ENCODE assay signal across 8 cellular contexts in the genomic region with DNA sequence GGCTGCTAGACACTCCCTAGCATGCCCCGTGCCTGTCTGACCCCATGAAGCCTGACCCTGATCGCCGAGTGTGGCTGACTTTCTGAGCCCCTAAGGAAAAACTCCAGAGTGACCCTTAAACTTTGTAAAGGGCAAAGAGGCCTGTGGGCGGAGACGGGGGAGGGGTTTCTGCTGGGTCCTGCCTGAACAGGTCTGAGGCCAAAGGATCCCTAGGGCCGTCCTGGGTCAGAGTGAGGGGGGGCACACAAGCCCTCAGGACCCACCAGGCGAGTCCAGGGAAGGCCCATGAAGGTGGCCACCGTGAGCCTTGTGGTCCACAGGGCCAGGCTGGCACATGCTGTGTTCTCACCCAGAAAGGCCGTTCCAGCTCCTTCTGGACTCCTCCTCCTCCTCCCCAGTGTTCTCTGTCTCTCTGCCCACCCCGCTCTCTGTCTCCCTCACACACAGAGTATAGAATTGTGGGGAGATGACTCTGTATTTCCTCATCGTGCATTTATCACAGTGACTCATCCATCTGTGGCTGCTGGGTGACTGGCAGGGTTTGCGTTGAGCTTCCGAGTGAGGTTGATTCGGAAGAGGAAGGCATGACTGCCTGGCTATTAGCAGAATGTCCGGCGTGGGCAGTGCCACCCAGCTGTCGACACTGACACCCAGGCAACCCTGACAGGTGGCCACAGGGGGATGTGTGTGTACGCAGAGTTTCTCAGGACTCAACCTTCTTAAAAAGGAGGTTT.
DNase-seq lines count a peak whose midpoint lies in the region; ATAC-seq, FAIRE-seq and TF ChIP-seq lines count a peak whose summit lies in the region.
"Not testable (repeated sequence)": the region's sequence is repeated elsewhere in the genome, so short reads cannot be mapped to it uniquely, and the experiment has no call there.

No MANE protein-coding gene starts in this region.

- H3K9ac ChIP-seq in mammary epithelial cell (ENCODE audit: insufficient read depth, low read length); trophoblast cell (ENCODE audit: low read length): not testable (repeated sequence)

- not testable (repeated sequence) for H3K4me3 ChIP-seq in mammary epithelial cell (replicated peaks in 1 of 3; ENCODE audit: insufficient read depth in 1 of 3, low read depth in 2 of 3, low read length in 3 of 3); lower lobe of right lung; trophoblast cell (ENCODE audit: low read depth, low read length); upper lobe of left lung

- H4K8ac ChIP-seq in trophoblast cell (ENCODE audit: low read depth, low read length) = not testable (repeated sequence)

- H3K79me2 ChIP-seq in mammary epithelial cell (ENCODE audit: insufficient read depth, low read length); trophoblast cell (ENCODE audit: control insufficient read depth, insufficient read depth, low read length, poor library complexity): not testable (repeated sequence)

- intact Hi-C loops in mammary epithelial cell (cut with micrococcal nuclease); left cardiac atrium (cut with DNase I); lower lobe of right lung (cut with DNase I): not testable (repeated sequence)

- not testable (repeated sequence) for TF ChIP-seq EP300 in upper lobe of left lung (IDR thresholded peaks at IDR 0.05)

- not testable (repeated sequence) for H2AK5ac ChIP-seq in trophoblast cell (ENCODE audit: low read length)

- CTCF ChIA-PET in mammary epithelial cell (lab: Charles Lee; ENCODE audit: low non-redundant PET) = not testable (repeated sequence)

- H3K4me1 ChIP-seq in mammary epithelial cell (ENCODE audit: insufficient read depth, low read length); lower lobe of right lung; trophoblast cell (ENCODE audit: control insufficient read depth in 1 of 2, insufficient read depth in 2 of 2, low read length in 2 of 2); upper lobe of left lung: not testable (repeated sequence)

- not testable (repeated sequence) for H4K20me1 ChIP-seq in mammary epithelial cell (ENCODE audit: insufficient read depth, low read length)

- ATAC-seq in T-helper 17 cell (peak; percentile 44), left cardiac atrium (peak; percentile 61 to 89), lower lobe of right lung (peak; percentile 79 to 86), upper lobe of left lung (ENCODE audit: low FRiP score in 2 of 2) (peak; percentile 73 to 93)
- peak; percentile 96 to 98 for ATAC-seq in activated T-cell treated with anti-CD3 and anti-CD28 coated beads, Interleukin-2, amount 50 U/mL, for 72 hours (replicated peaks in 1 of 2)

- not testable (repeated sequence) for H3K27ac Mint-ChIP-seq in T-helper 17 cell; activated T-cell treated with anti-CD3 and anti-CD28 coated beads, Interleukin-2, amount 50 U/mL, for 72 hours

- FAIRE-seq in HTR-8/SVneo (lab: Jason Lieb, UNC) = peak; percentile 95

- not testable (repeated sequence) for H3K36me3 ChIP-seq in mammary epithelial cell (ENCODE audit: insufficient read depth, low read length); lower lobe of right lung; trophoblast cell (ENCODE audit: control insufficient read depth in 1 of 2, insufficient read depth in 2 of 2, low read length in 2 of 2); upper lobe of left lung

- H3K79me1 ChIP-seq in trophoblast cell (ENCODE audit: low read length) = not testable (repeated sequence)

- not testable (repeated sequence) for H2BK12ac ChIP-seq in trophoblast cell (ENCODE audit: low read length)

- no CpG with 5 or more reads among the region's 18 CpGs for WGBS in mammary epithelial cell (ENCODE audit: low coverage, missing lambda C conversion rate)
- WGBS in trophoblast cell (ENCODE audit: extremely low coverage, insufficient coverage, insufficient read length) = no CpG with 5 or more reads among the region's 18 CpGs
- no CpG with 5 or more reads among the region's 18 CpGs for WGBS in upper lobe of left lung, 2 donors

- in situ Hi-C loops in mammary epithelial cell (cut with MboI; ENCODE audit: low sequenced_read_pairs in 2 of 2) = not testable (repeated sequence)

- H3K9me3 Mint-ChIP-seq in activated T-cell treated with anti-CD3 and anti-CD28 coated beads, Interleukin-2, amount 50 U/mL, for 72 hours = not testable (repeated sequence)

- not testable (repeated sequence) for H3K27ac ChIP-seq in mammary epithelial cell (ENCODE audit: insufficient read depth, low read depth, low read length); lower lobe of right lung; trophoblast cell (ENCODE audit: low read depth, low read length); upper lobe of left lung

- H3K14ac ChIP-seq in trophoblast cell (ENCODE audit: low read length) = not testable (repeated sequence)

- TSS peak; percentile 82 for BruUV-seq in mammary epithelial cell (replicated peaks; lab: Mats Ljungman, UMichigan)

- not testable (repeated sequence) for H2BK120ac ChIP-seq in trophoblast cell (ENCODE audit: insufficient read depth, low read length, poor library complexity)

- TF ChIP-seq POLR2A in upper lobe of left lung (IDR thresholded peaks at IDR 0.05) = not testable (repeated sequence)

- H2AFZ ChIP-seq in mammary epithelial cell (ENCODE audit: low read depth, low read length); trophoblast cell (ENCODE audit: insufficient read depth, low read length, poor library complexity): not testable (repeated sequence)

- not testable (repeated sequence) for H3K4me1 Mint-ChIP-seq in T-helper 17 cell; activated T-cell treated with anti-CD3 and anti-CD28 coated beads, Interleukin-2, amount 50 U/mL, for 72 hours (ENCODE audit: low read depth)

- H3K36me3 Mint-ChIP-seq in T-helper 17 cell (ENCODE audit: low read depth); activated T-cell treated with anti-CD3 and anti-CD28 coated beads, Interleukin-2, amount 50 U/mL, for 72 hours (ENCODE audit: insufficient read depth in 2 of 2): not testable (repeated sequence)

- not testable (repeated sequence) for H3K4ac ChIP-seq in trophoblast cell (ENCODE audit: low read depth, low read length)

- not testable (repeated sequence) for H3K27me3 ChIP-seq in mammary epithelial cell (ENCODE audit: insufficient read depth, low read length); lower lobe of right lung (ENCODE audit: low read depth); trophoblast cell (ENCODE audit: insufficient read depth, low read length); upper lobe of left lung

- dilution Hi-C loops in mammary epithelial cell (cut with HindIII; ENCODE audit: low sequenced_read_pairs) = not testable (repeated sequence)

- not testable (repeated sequence) for H3K4me2 ChIP-seq in mammary epithelial cell (ENCODE audit: insufficient read depth, low read depth, low read length); trophoblast cell (ENCODE audit: low read length)

- not testable (repeated sequence) for H3K18ac ChIP-seq in trophoblast cell (ENCODE audit: low read length)

- H3K9me3 ChIP-seq in T-helper 17 cell (ENCODE audit: control insufficient read depth, low read length, poor library complexity, severe bottlenecking); mammary epithelial cell (replicated peaks; ENCODE audit: insufficient read depth, low read length); lower lobe of right lung; trophoblast cell (ENCODE audit: insufficient read depth, low read depth, low read length); upper lobe of left lung: not testable (repeated sequence)

- not testable (repeated sequence) for H4K12ac ChIP-seq in trophoblast cell (ENCODE audit: low read depth, low read length)

- H3K27me3 Mint-ChIP-seq in T-helper 17 cell; activated T-cell treated with anti-CD3 and anti-CD28 coated beads, Interleukin-2, amount 50 U/mL, for 72 hours (ENCODE audit: low read depth): not testable (repeated sequence)

- not testable (repeated sequence) for H2BK5ac ChIP-seq in trophoblast cell (ENCODE audit: low read depth, low read length, poor library complexity)

- H3K4me3 Mint-ChIP-seq in T-helper 17 cell; activated T-cell treated with anti-CD3 and anti-CD28 coated beads, Interleukin-2, amount 50 U/mL, for 72 hours: not testable (repeated sequence)

- DNase-seq in HTR-8/SVneo (ENCODE audit: insufficient read length, low spot score); T-helper 17 cell; mammary epithelial cell; left cardiac atrium; lower lobe of right lung; trophoblast cell; upper lobe of left lung: not testable (repeated sequence)
- peak in 1 of 2 donors; percentile 8 for DNase-seq in activated T-cell treated with anti-CD3 and anti-CD28 coated beads, Interleukin-2, amount 50 U/mL, for 72 hours

- TF ChIP-seq CTCF in mammary epithelial cell (conservative IDR thresholded peaks at IDR 0.05 in 1 of 2, IDR thresholded peaks at IDR 0.05 in 1 of 2; ENCODE audit: extremely low read depth in 1 of 2, insufficient read depth in 1 of 2, low read depth in 1 of 2, low read length in 2 of 2); lower lobe of right lung (IDR thresholded peaks at IDR 0.05); upper lobe of left lung (IDR thresholded peaks at IDR 0.05): not testable (repeated sequence)

- not testable (repeated sequence) for H3K23ac ChIP-seq in trophoblast cell (ENCODE audit: low read length)

- H4K91ac ChIP-seq in trophoblast cell (ENCODE audit: low read depth, low read length) = peak overlapping the region; percentile 14

Comparison
In these comparisons a context has a peak if more than half of its experiments do, and no peak if none do; other contexts are left out.
1. ATAC-seq: peak in every context shown above with its lines; median percentile 97 in activated T-cell treated with anti-CD3 and anti-CD28 coated beads, Interleukin-2, amount 50 U/mL, for 72 hours; 83 in upper lobe of left lung; 82 in lower lobe of right lung; 75 in left cardiac atrium; 44 in T-helper 17 cell.